In the genomic region with DNA sequence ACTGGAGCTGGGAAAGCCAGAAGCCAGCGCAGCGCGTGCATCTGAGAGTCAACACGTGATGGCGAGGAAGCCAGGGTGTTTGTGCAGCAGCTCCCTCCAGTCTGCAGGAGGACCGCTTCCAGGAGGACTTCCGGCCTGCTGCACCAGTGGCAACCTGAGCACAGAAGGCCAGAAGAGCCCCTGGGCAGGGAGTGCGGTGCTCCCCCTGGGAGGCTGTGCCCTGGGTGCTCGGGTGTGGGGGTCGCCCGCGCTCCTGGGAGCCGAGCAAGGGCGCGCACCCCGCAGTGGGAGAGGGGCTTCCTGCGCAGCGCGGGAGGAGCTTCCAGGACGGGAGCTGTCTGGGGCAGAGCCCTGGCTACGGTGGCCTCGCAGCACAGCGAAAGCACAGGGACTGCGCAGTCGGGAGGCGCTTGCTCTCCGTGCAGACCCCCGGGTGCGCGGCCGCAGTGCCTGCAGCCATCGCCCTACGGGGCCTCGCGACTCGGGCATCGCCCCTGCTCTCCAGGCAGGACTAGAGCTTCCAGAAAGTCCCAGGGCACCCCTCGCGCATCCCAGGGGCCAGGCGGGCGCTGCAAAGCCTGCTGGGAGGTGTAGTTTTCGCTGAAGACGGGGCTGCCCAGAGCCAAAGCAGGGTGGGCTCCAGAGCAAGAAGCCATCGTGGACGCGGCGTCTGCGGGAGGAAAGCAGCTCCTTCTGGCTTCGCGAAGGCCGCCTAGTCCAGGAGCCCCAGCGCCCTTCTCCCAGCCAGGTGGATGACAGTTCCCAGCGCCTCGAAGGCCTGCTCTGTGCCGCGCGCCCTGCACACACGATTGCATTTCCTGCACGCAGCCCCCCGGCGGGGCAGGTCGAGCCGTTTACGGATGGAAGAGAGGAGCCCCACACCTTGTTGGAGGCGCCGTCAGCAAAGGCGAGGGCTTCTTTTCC, we compare ENCODE assay signal across 13 cellular contexts. TPM values are rescaled to one million over a fixed set of nuclear protein-coding genes. Genes with fewer than 3 reads are reported as not detected.
DNase-seq lines count a peak whose midpoint lies in the region; ATAC-seq and TF ChIP-seq lines count a peak whose summit lies in the region.
"Had no signal": no experiment of that assay in that cellular context is flagged by ENCODE, and none has a peak within 500 bp of the region (broad histone marks: within the 10 kb centered on the region; RNA-seq: fewer than 3 reads in every experiment).

No MANE protein-coding gene starts in this region.

- H3K27ac Mint-ChIP-seq in activated naive CD8-positive, alpha-beta T cell treated with anti-CD3 and anti-CD28 coated beads, Interleukin-2, amount 50 U/mL, for 24 hours = no peak overlapping the region
- H3K27ac Mint-ChIP-seq: activated T-cell treated with anti-CD3 and anti-CD28 coated beads, Interleukin-2, amount 50 U/mL, for 72 hours had no signal

- no peak overlapping the region for H4K5ac ChIP-seq in mesendoderm (ENCODE audit: low read length)

- H3K56ac ChIP-seq in mesendoderm (ENCODE audit: low read length) = peak overlapping the region; percentile 17

- H3K36me3 ChIP-seq in mesendoderm (ENCODE audit: control insufficient read depth, insufficient read depth, low read length) (no peaks in the 10 kb centered on the region), subcutaneous abdominal adipose tissue (ENCODE audit: control insufficient read depth in 5 of 5, insufficient read depth in 5 of 5, low read length in 5 of 5) (no peaks in the 10 kb centered on the region)
- H3K36me3 ChIP-seq: Peyer's patch had no signal

- no peak overlapping the region for H3K18ac ChIP-seq in mesendoderm (ENCODE audit: low read length)

- peaks cover 9% of the 10 kb centered on the region for H3K36me3 Mint-ChIP-seq in activated naive CD8-positive, alpha-beta T cell treated with anti-CD3 and anti-CD28 coated beads, Interleukin-2, amount 50 U/mL, for 24 hours (ENCODE audit: low read depth)

- H3K4me3 ChIP-seq in WI38 (ENCODE audit: low read depth, low read length) (peak overlapping the region; percentile 24; the same call in 1 of the 2 replicates), fibroblast of pulmonary artery (replicated peaks; ENCODE audit: low read depth, low read length) (peak overlapping the region; percentile 14), mesendoderm (ENCODE audit: low read length) (no peak overlapping the region), subcutaneous abdominal adipose tissue (ENCODE audit: low read depth in 1 of 5, low read length in 5 of 5) (peak overlapping the region in 3 of 5 donors; percentile 38 to 69 (median 53))
- H3K4me3 ChIP-seq: lung had no signal

- H2BK15ac ChIP-seq in mesendoderm (replicated peaks; ENCODE audit: low read depth) = no peak overlapping the region

- H3K23ac ChIP-seq in mesendoderm (ENCODE audit: low read length) = no peak overlapping the region

- no peaks in the 10 kb centered on the region for H3K27me3 ChIP-seq in mesendoderm (ENCODE audit: insufficient read depth, low read length, poor library complexity)
- peaks cover 0 to 58% (median 55%) of the 10 kb centered on the region in 5 donors for H3K27me3 ChIP-seq in subcutaneous abdominal adipose tissue (ENCODE audit: control insufficient read depth in 5 of 5, insufficient read depth in 4 of 5, low read length in 5 of 5)
- H3K27me3 ChIP-seq: Peyer's patch had no signal

- H4K8ac ChIP-seq in mesendoderm (ENCODE audit: low read depth, low read length) = no peak overlapping the region

- H3K9me3 Mint-ChIP-seq in activated naive CD8-positive, alpha-beta T cell treated with anti-CD3 and anti-CD28 coated beads, Interleukin-2, amount 50 U/mL, for 24 hours = peaks cover 13% of the 10 kb centered on the region

- H3K4me2 ChIP-seq in mesendoderm (ENCODE audit: low read length) = no peak overlapping the region

- peaks cover 49% of the 10 kb centered on the region for H3K27me3 Mint-ChIP-seq in activated naive CD8-positive, alpha-beta T cell treated with anti-CD3 and anti-CD28 coated beads, Interleukin-2, amount 50 U/mL, for 24 hours

- no peak overlapping the region for H2AK5ac ChIP-seq in mesendoderm (ENCODE audit: low read length)

- ATAC-seq in GM19452 (IDR thresholded peaks at IDR 0.05; ENCODE audit: unreplicated experiment) = no peak
- ATAC-seq in activated naive CD8-positive, alpha-beta T cell treated with anti-CD3 and anti-CD28 coated beads, Interleukin-2, amount 50 U/mL, for 24 hours = no peak
- no peak for ATAC-seq in left lobe of liver
- no peak for ATAC-seq in HG02571 (IDR thresholded peaks at IDR 0.05; ENCODE audit: unreplicated experiment)
- ATAC-seq: activated T-cell treated with anti-CD3 and anti-CD28 coated beads, Interleukin-2, amount 50 U/mL, for 72 hours had no signal

- no peaks in the 10 kb centered on the region for H3K79me1 ChIP-seq in mesendoderm (ENCODE audit: low read length)

- H3K4me3 Mint-ChIP-seq in activated naive CD8-positive, alpha-beta T cell treated with anti-CD3 and anti-CD28 coated beads, Interleukin-2, amount 50 U/mL, for 24 hours = no peak overlapping the region

- peaks cover 0 to 6% (median 3%) of the 10 kb centered on the region in 5 donors for H3K9me3 ChIP-seq in subcutaneous abdominal adipose tissue (ENCODE audit: control insufficient read depth in 5 of 5, low read length in 5 of 5)

- no peak overlapping the region for H3K4ac ChIP-seq in mesendoderm (ENCODE audit: low read depth, low read length)

- H3K27ac ChIP-seq in mesendoderm (ENCODE audit: low read depth, low read length) (no peak overlapping the region), subcutaneous abdominal adipose tissue (ENCODE audit: low read depth, low read length) (no peak overlapping the region)
- H3K27ac ChIP-seq: Peyer's patch had no signal

- H2BK120ac ChIP-seq in mesendoderm (ENCODE audit: low read depth, low read length) = no peak overlapping the region

- H2BK5ac ChIP-seq in mesendoderm (ENCODE audit: low read length) = no peak overlapping the region

- DNase-seq in fibroblast of pulmonary artery (ENCODE audit: low read depth) = no peak
- no peak for DNase-seq in mesendoderm
- DNase-seq in activated naive CD8-positive, alpha-beta T cell treated with anti-CD3 and anti-CD28 coated beads, Interleukin-2, amount 50 U/mL, for 24 hours = no peak
- DNase-seq in left lobe of liver (ENCODE audit: low spot score) = no peak
- DNase-seq: activated T-cell treated with anti-CD3 and anti-CD28 coated beads, Interleukin-2, amount 50 U/mL, for 72 hours; GOT3; NCI-H187; Peyer's patch had no signal

- no peaks in the 10 kb centered on the region for H3K4me1 Mint-ChIP-seq in activated naive CD8-positive, alpha-beta T cell treated with anti-CD3 and anti-CD28 coated beads, Interleukin-2, amount 50 U/mL, for 24 hours

- H3K4me1 ChIP-seq in mesendoderm (ENCODE audit: control insufficient read depth, low read depth, low read length) (no peaks in the 10 kb centered on the region), subcutaneous abdominal adipose tissue (ENCODE audit: control insufficient read depth in 5 of 5, insufficient read depth in 5 of 5, low read length in 5 of 5) (peaks cover 0 to 12% (median 8%) of the 10 kb centered on the region in 5 donors)
- H3K4me1 ChIP-seq: Peyer's patch had no signal

- H3K9ac ChIP-seq in mesendoderm (ENCODE audit: low read length) (no peak overlapping the region), subcutaneous abdominal adipose tissue (ENCODE audit: low read length in 5 of 5) (no peak overlapping the region)

- H3K79me2 ChIP-seq in mesendoderm (ENCODE audit: control insufficient read depth, insufficient read depth, low read length) = no peaks in the 10 kb centered on the region

- WGBS in mesendoderm (ENCODE audit: extremely low coverage, insufficient coverage, low lambda C conversion rate) = no CpG with 5 or more reads among the region's 67 CpGs

- TF ChIP-seq CTCF in WI38 (IDR thresholded peaks at IDR 0.05; ENCODE audit: low read depth, low read length) = no peak
- TF ChIP-seq CTCF in fibroblast of pulmonary artery (IDR thresholded peaks at IDR 0.05; ENCODE audit: low read length, missing control alignments) = no peak

RNA-seq across cellular contexts. Expression of gene WFS1, which starts 24.1 kb away (rescaled TPM):
- 23.7 TPM for polyA plus RNA-seq in mesendoderm (2013, experiment 1 of 2)
- polyA plus RNA-seq in mesendoderm (2013, experiment 2 of 2) = 21.6 TPM
- total RNA-seq in left lobe of liver = 14.3 TPM

RNA-seq across cellular contexts. Expression of gene JAKMIP1, which starts 45.2 kb away (rescaled TPM):
- polyA plus RNA-seq in mesendoderm (2013, experiment 1 of 2) = 3.5 TPM
- 3.5 TPM for polyA plus RNA-seq in mesendoderm (2013, experiment 2 of 2)
- total RNA-seq in left lobe of liver = not detected
